8 cellular contexts compared by ENCODE assay signal in the genomic region with DNA sequence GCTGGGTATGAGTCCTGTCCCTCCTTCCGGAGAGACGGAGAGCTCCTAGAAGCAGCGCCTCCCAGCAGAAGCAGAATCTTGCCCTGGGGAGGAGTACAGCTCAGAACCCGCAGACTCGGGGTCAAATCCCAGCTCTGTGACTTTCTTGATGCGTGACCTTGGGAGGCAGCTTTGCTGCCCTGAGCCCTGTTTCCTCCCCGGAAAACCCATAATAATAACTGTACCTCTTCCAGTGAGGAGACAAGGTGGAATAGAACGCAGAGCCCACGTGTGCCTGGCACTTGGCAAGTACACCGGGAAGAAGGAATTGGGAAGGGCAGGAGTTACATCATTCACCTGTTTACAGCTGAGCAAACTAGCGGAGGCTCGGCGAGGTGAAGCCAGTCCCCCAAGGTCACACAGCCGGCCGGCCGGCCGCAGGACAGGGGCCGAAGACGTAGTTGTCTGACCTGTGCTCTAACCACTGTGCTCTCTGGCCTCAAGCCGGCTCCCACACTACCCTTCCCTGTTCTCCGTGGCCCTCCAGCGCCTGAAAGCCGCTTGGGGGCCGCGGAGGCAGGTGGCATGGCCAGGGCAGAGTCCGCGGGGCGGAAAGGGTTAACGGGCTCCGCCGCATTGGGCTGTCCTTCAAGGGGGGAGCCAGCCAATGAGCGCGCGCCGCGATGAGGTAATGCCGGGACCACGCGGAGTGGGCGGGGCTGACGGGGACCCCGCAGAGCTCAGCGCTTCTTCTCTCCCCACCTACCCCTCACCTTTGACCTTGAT.
A peak's percentile ranks its signal among the peaks of the same experiment; 100 is the strongest.
DNase-seq lines count a peak whose midpoint lies in the region; ATAC-seq and TF ChIP-seq lines count a peak whose summit lies in the region.

No MANE protein-coding gene starts in this region.

- H3K4me3 Mint-ChIP-seq in activated T-cell treated with anti-CD3 and anti-CD28 coated beads, Interleukin-2, amount 50 U/mL, for 72 hours, result peak overlapping the region; percentile 72 to 96

- no peak overlapping the region for H3K27ac Mint-ChIP-seq in activated T-cell treated with anti-CD3 and anti-CD28 coated beads, Interleukin-2, amount 50 U/mL, for 72 hours

- H3K27me3 Mint-ChIP-seq in activated T-cell treated with anti-CD3 and anti-CD28 coated beads, Interleukin-2, amount 50 U/mL, for 72 hours (ENCODE audit: low read depth), result no peaks in the 10 kb centered on the region

- peaks cover 11% of the 10 kb centered on the region for H3K79me2 ChIP-seq in PC-3 (ENCODE audit: low read length)

- 9 to 10% methylated on average over 43 of the region's 43 CpGs for WGBS in esophagus, 2 donors

- H3K9ac ChIP-seq in HUES48 (ENCODE audit: low read depth, low read length) (peak overlapping the region; percentile 69), PC-3 (ENCODE audit: low read length) (peak overlapping the region; percentile 51)

- POLR2A ChIA-PET in PC-3 (lab: Charles Lee; ENCODE audit: unreplicated experiment), result interaction anchor here (0.7 kb wide), 1 partner anchor 11 kb away, joined by 3 read pairs; no protein-coding TSS in a partner anchor

- H3K4me1 ChIP-seq in HUES48 (ENCODE audit: control insufficient read depth, insufficient read depth, low read length), result peaks cover 40% of the 10 kb centered on the region
- peaks cover 27% of the 10 kb centered on the region for H3K4me1 ChIP-seq in PC-3 (ENCODE audit: insufficient read depth, low read length)
- peaks cover 13 to 24% of the 10 kb centered on the region in 2 donors for H3K4me1 ChIP-seq in esophagus (ENCODE audit: control insufficient read depth in 2 of 2, insufficient read depth in 2 of 2, low read length in 1 of 2)
- peaks cover 43% of the 10 kb centered on the region for H3K4me1 ChIP-seq in mucosa of descending colon (ENCODE audit: low read depth)

- H3K9me3 ChIP-seq in HUES48 (ENCODE audit: control insufficient read depth, insufficient read depth, low read length) (no peaks in the 10 kb centered on the region), PC-3 (ENCODE audit: low read length) (no peaks in the 10 kb centered on the region), esophagus (ENCODE audit: control insufficient read depth in 2 of 2, insufficient read depth in 1 of 2, low read depth in 1 of 2, low read length in 1 of 2) (no peaks in the 10 kb centered on the region), mucosa of descending colon (no peaks in the 10 kb centered on the region)

- TF ChIP-seq CTCF in PC-3 (conservative IDR thresholded peaks at IDR 0.05; ENCODE audit: low read depth, low read length), result no peak
- no peak for TF ChIP-seq CTCF in mucosa of descending colon (IDR thresholded peaks at IDR 0.05)

- H3K4me1 Mint-ChIP-seq in activated T-cell treated with anti-CD3 and anti-CD28 coated beads, Interleukin-2, amount 50 U/mL, for 72 hours (ENCODE audit: low read depth), result peaks cover 59% of the 10 kb centered on the region

- H3K27ac ChIP-seq in HUES48 (ENCODE audit: low read depth, low read length) (peak overlapping the region; percentile 96), PC-3 (ENCODE audit: low read length) (peak overlapping the region; percentile 62), esophagus (ENCODE audit: low read depth in 2 of 2, low read length in 1 of 2) (peak overlapping the region; percentile 96)

- H3K4me2 ChIP-seq in PC-3 (ENCODE audit: low read length), result peak overlapping the region; percentile 99

- H3K9me2 ChIP-seq in PC-3 (replicated peaks; ENCODE audit: low read length), result no peaks in the 10 kb centered on the region

- H3K36me3 ChIP-seq in HUES48 (ENCODE audit: control insufficient read depth, insufficient read depth, low read length) (no peaks in the 10 kb centered on the region), PC-3 (ENCODE audit: low read depth, low read length) (no peaks in the 10 kb centered on the region), esophagus (ENCODE audit: control insufficient read depth in 2 of 2, insufficient read depth in 2 of 2, low read length in 1 of 2) (peaks cover 0 to 4% of the 10 kb centered on the region in 2 donors), mucosa of descending colon (ENCODE audit: low read depth) (no peaks in the 10 kb centered on the region)

- intact Hi-C loops in PC-3 (cut with micrococcal nuclease), result loop anchor here (5.0 kb wide), 2 partner anchors 83 to 117 kb away; no protein-coding TSS in a partner anchor
- intact Hi-C loops in mucosa of descending colon (cut with DNase I, micrococcal nuclease), result no loop called here

- no peaks in the 10 kb centered on the region for H3K9me3 Mint-ChIP-seq in activated T-cell treated with anti-CD3 and anti-CD28 coated beads, Interleukin-2, amount 50 U/mL, for 72 hours

- peaks cover 25% of the 10 kb centered on the region for H3K27me3 ChIP-seq in HUES48 (ENCODE audit: control insufficient read depth, insufficient read depth, low read length)
- H3K27me3 ChIP-seq in PC-3 (ENCODE audit: low read length), result no peaks in the 10 kb centered on the region
- H3K27me3 ChIP-seq in esophagus (ENCODE audit: control insufficient read depth in 1 of 2, insufficient read depth in 2 of 2, low read length in 2 of 2), result no peaks in the 10 kb centered on the region

- H4K20me1 ChIP-seq in PC-3 (ENCODE audit: low read length), result no peaks in the 10 kb centered on the region

- peak overlapping the region; percentile 57 for H2AFZ ChIP-seq in PC-3 (ENCODE audit: low read length)

- TSS peak; percentile 89 for BruUV-seq in PC-3 (replicated peaks; lab: Mats Ljungman, UMichigan)

- H3K4me3 ChIP-seq in HUES48 (ENCODE audit: low read depth, low read length) (peak overlapping the region; percentile 61), PC-3 (ENCODE audit: low read length) (peak overlapping the region; percentile 70), esophagus (ENCODE audit: low read depth in 1 of 2, low read length in 2 of 2) (peak overlapping the region; percentile 51 to 58), mucosa of descending colon (peak overlapping the region; percentile 27)

- peaks cover 5 to 15% of the 10 kb centered on the region in 2 donors for H3K36me3 Mint-ChIP-seq in activated T-cell treated with anti-CD3 and anti-CD28 coated beads, Interleukin-2, amount 50 U/mL, for 72 hours (ENCODE audit: insufficient read depth in 2 of 2)

- ATAC-seq in PC-3, result peak; percentile 68
- ATAC-seq in activated T-cell treated with anti-CD3 and anti-CD28 coated beads, Interleukin-2, amount 50 U/mL, for 72 hours (replicated peaks in 1 of 2), result peak; percentile 86 to 87
- ATAC-seq in mucosa of descending colon, result peak; percentile 84
- ATAC-seq in HG02763 (IDR thresholded peaks at IDR 0.05; ENCODE audit: unreplicated experiment), result no peak

- DNase-seq in COLO829 (ENCODE audit: low spot score) (peak; percentile 90), PC-3 (peak; percentile 75), mucosa of descending colon (peak; percentile 94 to 98 (median 97))
- peak; percentile 90 to 91 for DNase-seq in activated T-cell treated with anti-CD3 and anti-CD28 coated beads, Interleukin-2, amount 50 U/mL, for 72 hours
- DNase-seq in stimulated activated CD8-positive, alpha-beta memory T cell treated with anti-CD3 and anti-CD28 coated beads, Interleukin-15, amount 100 ng/mL, for 48 hours (ENCODE audit: low read depth in 2 of 2), result peak; percentile 80 to 83

- CTCF ChIA-PET in PC-3 (lab: Charles Lee), result interaction anchor here (0.5 to 0.6 kb wide), 2 partner anchors 317 to 364 kb away, joined by 3 read pairs; partner anchors contain the start of gene IER5L

- H3F3A ChIP-seq in PC-3 (ENCODE audit: low read length, unreplicated experiment), result no peaks in the 10 kb centered on the region
